ENCODE assay signal across 9 cellular contexts in genomic region chr4:157992038-157992706, GRCh38.
DNase-seq lines count a peak whose midpoint lies in the region; ATAC-seq and TF ChIP-seq lines count a peak whose summit lies in the region.
"Had no signal": no experiment of that assay in that cellular context is flagged by ENCODE, and none has a peak within 500 bp of the region (broad histone marks: within the 10 kb centered on the region; RNA-seq: fewer than 3 reads in every experiment).

No MANE protein-coding gene starts in this region.

- H3K36me3 ChIP-seq in MM.1S (replicated peaks; ENCODE audit: insufficient read depth, low read length): no peaks in the 10 kb centered on the region

- H3K79me2 ChIP-seq in MM.1S (ENCODE audit: low read length): no peaks in the 10 kb centered on the region

- H3K9me3 ChIP-seq in MM.1S (replicated peaks; ENCODE audit: insufficient read depth, low read length): no peaks in the 10 kb centered on the region

- DNase-seq in CMK (ENCODE audit: low read depth) (peak; percentile 4), MM.1S (peak; percentile 64), SK-MEL-5 (ENCODE audit: low read depth, low spot score) (peak; percentile 83), epithelial cell of esophagus (ENCODE audit: low read depth) (peak; percentile 77), mucosa of gallbladder (ENCODE audit: low spot score) (peak; percentile 70), 8988T (no peak)

- H4K20me1 ChIP-seq in MM.1S (ENCODE audit: insufficient read depth, low read length): no peaks in the 10 kb centered on the region

- H3K4me1 ChIP-seq in MM.1S (ENCODE audit: low read length): no peaks in the 10 kb centered on the region

- no peaks in the 10 kb centered on the region for H3K27me3 ChIP-seq in MM.1S (replicated peaks; ENCODE audit: insufficient read depth, low read length)

- no peak overlapping the region for H2AFZ ChIP-seq in MM.1S (ENCODE audit: low read length)

- no peaks in the 10 kb centered on the region for H3F3A ChIP-seq in MM.1S (ENCODE audit: insufficient read depth, low read length)

- no peak overlapping the region for H3K4me3 ChIP-seq in MM.1S (ENCODE audit: low read length)
- no peak overlapping the region for H3K4me3 ChIP-seq in epithelial cell of esophagus (ENCODE audit: low read length)

- peak; percentile 64 for TF ChIP-seq CTCF in MM.1S (IDR thresholded peaks at IDR 0.05; ENCODE audit: low read length)
- peak; percentile 55 for TF ChIP-seq CTCF in epithelial cell of esophagus (IDR thresholded peaks at IDR 0.05; ENCODE audit: insufficient read depth, low read depth, low read length, missing control alignments)

- in situ Hi-C loops in SK-MEL-5 (cut with HindIII; ENCODE audit: low pct_unique_long_range_greater_than_20kb, low sequenced_read_pairs): loop anchor here (10.0 kb wide), 1 partner anchor 183 kb away; the partner anchor contains the start of gene GASK1B

- H3K9ac ChIP-seq in MM.1S (ENCODE audit: low read length): no peak overlapping the region

- H3K9me2 ChIP-seq in MM.1S (replicated peaks; ENCODE audit: insufficient read depth, low read length): no peaks in the 10 kb centered on the region

- H3K4me2 ChIP-seq in MM.1S (ENCODE audit: low read depth, low read length): no peak overlapping the region

- ATAC-seq in GM19043 (IDR thresholded peaks at IDR 0.05; ENCODE audit: low read depth, unreplicated experiment) (peak; percentile 59), GM21825 (IDR thresholded peaks at IDR 0.05; ENCODE audit: unreplicated experiment) (no peak)
- ATAC-seq: stimulated activated naive CD8-positive, alpha-beta T cell treated with anti-CD3 and anti-CD28 coated beads, Interleukin-15, amount 100 ng/mL, for 72 hours had no signal

- no peak overlapping the region for H3K27ac ChIP-seq in MM.1S (ENCODE audit: low read length)
